7 cellular contexts compared by ENCODE assay signal in genomic region chr16:370980-371728, GRCh38. TPM values are rescaled to one million over a fixed set of nuclear protein-coding genes. Genes with fewer than 3 reads are reported as not detected.
DNase-seq lines count a peak whose midpoint lies in the region; ATAC-seq and TF ChIP-seq lines count a peak whose summit lies in the region.

No MANE protein-coding gene starts in this region.

- H3K4me1 Mint-ChIP-seq in HFFc6 (ENCODE audit: low read depth) = peaks cover 14% of the 10 kb centered on the region
- H3K4me1 Mint-ChIP-seq in activated B cell treated with CpG ODN at 0.5 μM for 24 hours = peaks cover 13% of the 10 kb centered on the region
- peaks cover 15 to 29% of the 10 kb centered on the region in 2 donors for H3K4me1 Mint-ChIP-seq in stimulated activated naive B cell treated with anti-CD40 and anti-IgM and Interleukin-4, amounts not matched to agents 10 μg/mL and 1 μg/mL and 100 μg/mL, for 72 hours

- H3K9me3 Mint-ChIP-seq in HFFc6 (no peaks in the 10 kb centered on the region), activated B cell treated with CpG ODN at 0.5 μM for 24 hours (no peaks in the 10 kb centered on the region)
- H3K9me3 Mint-ChIP-seq in stimulated activated naive B cell treated with anti-CD40 and anti-IgM and Interleukin-4, amounts not matched to agents 10 μg/mL and 1 μg/mL and 100 μg/mL, for 72 hours = no peaks in the 10 kb centered on the region

- TF ChIP-seq CTCF in HFFc6 (IDR thresholded peaks at IDR 0.05) (no peak), activated B cell treated with CpG ODN at 0.5 μM for 24 hours (IDR thresholded peaks at IDR 0.05) (no peak), right atrium auricular region (IDR thresholded peaks at IDR 0.05) (no peak)

- no peak for DNase-seq in HFFc6
- DNase-seq in activated B cell treated with CpG ODN at 0.5 μM for 24 hours = no peak
- no peak for DNase-seq in right atrium auricular region (ENCODE audit: low spot score)
- no peak for DNase-seq in stimulated activated naive B cell treated with anti-CD40 and anti-IgM and Interleukin-4, amounts not matched to agents 10 μg/mL and 1 μg/mL and 100 μg/mL, for 72 hours
- DNase-seq in DMS 273 (lab: John Stamatoyannopoulos, UW; ENCODE audit: unreplicated experiment) = no peak
- no peak for DNase-seq in posterior vena cava (ENCODE audit: low spot score)
- DNase-seq in NCI-H446 treated with DMSO at 0.1 percent for 48 hours (lab: John Stamatoyannopoulos, UW) = no peak

- CTCF ChIA-PET in activated B cell treated with CpG ODN at 0.5 μM for 24 hours (lab: Charles Lee) = interaction anchor here (0.7 to 1.3 kb wide), 5 partner anchors 9 to 264 kb away, joined by 3 to 4 read pairs (median 3); partner anchors contain the start of gene DECR2

- ATAC-seq in activated B cell treated with CpG ODN at 0.5 μM for 24 hours (ENCODE audit: low read depth) = peak; percentile 15
- ATAC-seq in stimulated activated naive B cell treated with anti-CD40 and anti-IgM and Interleukin-4, amounts not matched to agents 10 μg/mL and 1 μg/mL and 100 μg/mL, for 72 hours (replicated peaks) = peak in 1 of 2 donors; percentile 12

- H3K27me3 Mint-ChIP-seq in HFFc6 (ENCODE audit: insufficient read depth) (peaks cover 3% of the 10 kb centered on the region; the same call in 1 of the 2 replicates), activated B cell treated with CpG ODN at 0.5 μM for 24 hours (no peaks in the 10 kb centered on the region)
- no peaks in the 10 kb centered on the region for H3K27me3 Mint-ChIP-seq in stimulated activated naive B cell treated with anti-CD40 and anti-IgM and Interleukin-4, amounts not matched to agents 10 μg/mL and 1 μg/mL and 100 μg/mL, for 72 hours

- H3K9me3 ChIP-seq in right atrium auricular region = no peaks in the 10 kb centered on the region

- peaks cover 0 to 19% of the 10 kb centered on the region in 2 donors for H3K4me1 ChIP-seq in right atrium auricular region

- H3K27me3 ChIP-seq in right atrium auricular region = no peaks in the 10 kb centered on the region

- H3K27ac Mint-ChIP-seq in HFFc6 = peak overlapping the region; percentile 57
- H3K27ac Mint-ChIP-seq in activated B cell treated with CpG ODN at 0.5 μM for 24 hours = peak overlapping the region; percentile 91
- peak overlapping the region; percentile 99 for H3K27ac Mint-ChIP-seq in stimulated activated naive B cell treated with anti-CD40 and anti-IgM and Interleukin-4, amounts not matched to agents 10 μg/mL and 1 μg/mL and 100 μg/mL, for 72 hours

- H3K36me3 Mint-ChIP-seq in HFFc6 (ENCODE audit: low read depth) = 0 out of 2 replicates have a peak, but pooled peaks cover 7% of the 10 kb centered on the region
- H3K36me3 Mint-ChIP-seq in activated B cell treated with CpG ODN at 0.5 μM for 24 hours (ENCODE audit: low read depth) = peaks cover 45% of the 10 kb centered on the region
- H3K36me3 Mint-ChIP-seq in stimulated activated naive B cell treated with anti-CD40 and anti-IgM and Interleukin-4, amounts not matched to agents 10 μg/mL and 1 μg/mL and 100 μg/mL, for 72 hours = peaks cover 27 to 42% of the 10 kb centered on the region in 2 donors

- H3K27ac ChIP-seq in right atrium auricular region = peak overlapping the region; percentile 35 to 56

- H3K4me3 Mint-ChIP-seq in HFFc6 (peak overlapping the region; percentile 86), activated B cell treated with CpG ODN at 0.5 μM for 24 hours (peak overlapping the region; percentile 93)
- H3K4me3 Mint-ChIP-seq in stimulated activated naive B cell treated with anti-CD40 and anti-IgM and Interleukin-4, amounts not matched to agents 10 μg/mL and 1 μg/mL and 100 μg/mL, for 72 hours = peak overlapping the region; percentile 86 to 98

- intact Hi-C loops in activated B cell treated with CpG ODN at 0.5 μM for 24 hours (cut with micrococcal nuclease) = loop anchor here (1.0 kb wide), 3 partner anchors 10 to 30 kb away; partner anchors contain the start of genes DECR2 and PGAP6
- intact Hi-C loops in posterior vena cava (cut with DNase I) = loop anchor here in 1 of 2 donors (1.0 kb wide), 1 partner anchor 36 kb away; no protein-coding TSS in a partner anchor

- peaks cover 60% of the 10 kb centered on the region for H3K36me3 ChIP-seq in right atrium auricular region

- peak overlapping the region in 1 of 2 donors; percentile 57 for H3K4me3 ChIP-seq in right atrium auricular region

- POLR2A ChIA-PET in activated B cell treated with CpG ODN at 0.5 μM for 24 hours (lab: Charles Lee) = interaction anchor here (0.6 to 2.3 kb wide), 18 partner anchors 11 to 1784 kb away, joined by 3 to 61 read pairs (median 4); partner anchors contain the start of genes AXIN1, DECR2, FAM234A and PGAP6

RNA-seq across cellular contexts. Expression of gene MRPL28, which starts 0.8 kb away (rescaled TPM):
- 100 to 1,000 TPM; 105 to 131 (median 129) TPM for total RNA-seq in HFFc6 (2021; fragmentation: NEBNext Ultra II Directional; extraction: Animal tissue kit (Norgen Biotek cat#: 25700))
- total RNA-seq in activated B cell treated with CpG ODN at 0.5 μM for 24 hours (82.4 and 87.3 TPM in 2 replicates), right atrium auricular region (10 to 100 TPM; 89.0 to 90.3 TPM), posterior vena cava (10 to 100 TPM; 35.7 to 36.0 TPM)

RNA-seq across cellular contexts. Expression of gene PGAP6, which starts 10.6 kb away (rescaled TPM):
- total RNA-seq in HFFc6 (2021; fragmentation: NEBNext Ultra II Directional; extraction: Animal tissue kit (Norgen Biotek cat#: 25700)) = 10 to 100 TPM; 50.6 to 69.7 (median 59.7) TPM
- 38.4 and 44.5 TPM in 2 replicates for total RNA-seq in activated B cell treated with CpG ODN at 0.5 μM for 24 hours
- total RNA-seq in right atrium auricular region = 10 to 100 TPM; 34.0 to 41.1 TPM
- 10 to 100 TPM; 24.7 to 28.9 TPM for total RNA-seq in posterior vena cava

RNA-seq across cellular contexts. Expression of gene AXIN1, which starts 18.6 kb away (rescaled TPM):
- 10 to 100 TPM; 13.6 to 16.7 (median 14.7) TPM for total RNA-seq in HFFc6 (2021; fragmentation: NEBNext Ultra II Directional; extraction: Animal tissue kit (Norgen Biotek cat#: 25700))
- total RNA-seq in activated B cell treated with CpG ODN at 0.5 μM for 24 hours (27.9 and 30.6 TPM in 2 replicates), right atrium auricular region (10 to 100 TPM; 12.9 to 19.4 TPM), posterior vena cava (10 to 100 TPM; 13.4 to 19.0 TPM)

RNA-seq across cellular contexts. Expression of gene NME4, which starts 25.8 kb away (rescaled TPM):
- 100 to 1,000 TPM; 153 to 276 (median 158) TPM for total RNA-seq in HFFc6 (2021; fragmentation: NEBNext Ultra II Directional; extraction: Animal tissue kit (Norgen Biotek cat#: 25700))
- total RNA-seq in activated B cell treated with CpG ODN at 0.5 μM for 24 hours = 29.9 and 32.9 TPM in 2 replicates
- total RNA-seq in right atrium auricular region = 10 to 100 TPM; 45.4 to 45.8 TPM
- total RNA-seq in posterior vena cava = 100 to 1,000 TPM in 1 of 2 donors, 10 to 100 TPM in 1; 70.7 to 108 TPM

RNA-seq across cellular contexts. Expression of gene DECR2, which starts 30.5 kb away (rescaled TPM):
- 10 to 100 TPM; 14.0 to 20.3 (median 16.0) TPM for total RNA-seq in HFFc6 (2021; fragmentation: NEBNext Ultra II Directional; extraction: Animal tissue kit (Norgen Biotek cat#: 25700))
- 4.4 and 6.7 TPM in 2 replicates for total RNA-seq in activated B cell treated with CpG ODN at 0.5 μM for 24 hours
- total RNA-seq in right atrium auricular region = 10 to 100 TPM; 10.6 to 18.7 TPM
- total RNA-seq in posterior vena cava = 10 to 100 TPM; 11.2 to 12.9 TPM
